ENCODE assay signal across 12 cellular contexts in genomic region chr5:5351288-5352089, GRCh38.
A peak's percentile ranks its signal among the peaks of the same experiment; 100 is the strongest.
DNase-seq lines count a peak whose midpoint lies in the region; ATAC-seq and TF ChIP-seq lines count a peak whose summit lies in the region.
"Had no signal": no experiment of that assay in that cellular context is flagged by ENCODE, and none has a peak within 500 bp of the region (broad histone marks: within the 10 kb centered on the region; RNA-seq: fewer than 3 reads in every experiment).

No MANE protein-coding gene starts in this region.

- H3K9me3 ChIP-seq in fibroblast of lung (ENCODE audit: control insufficient read depth, insufficient read depth, low read depth, low read length): no peaks in the 10 kb centered on the region
- H3K9me3 ChIP-seq in trophoblast cell (ENCODE audit: insufficient read depth, low read depth, low read length): peaks cover 6% of the 10 kb centered on the region
- no peaks in the 10 kb centered on the region for H3K9me3 ChIP-seq in body of pancreas

- TF ChIP-seq POLR2A in body of pancreas (IDR thresholded peaks at IDR 0.05): no peak

- H3K36me3 ChIP-seq in fibroblast of lung (ENCODE audit: control insufficient read depth, insufficient read depth, low read length) (no peaks in the 10 kb centered on the region), trophoblast cell (ENCODE audit: control insufficient read depth in 1 of 2, insufficient read depth in 2 of 2, low read length in 2 of 2) (no peaks in the 10 kb centered on the region), body of pancreas (replicated peaks in 1 of 2; ENCODE audit: insufficient read depth in 1 of 2, low read depth in 2 of 2) (no peaks in the 10 kb centered on the region)

- no peak overlapping the region for H3K4me2 ChIP-seq in fibroblast of lung (ENCODE audit: extremely low read depth, insufficient read depth, low read length)
- H3K4me2 ChIP-seq in trophoblast cell (ENCODE audit: low read length): no peak overlapping the region

- H4K91ac ChIP-seq in trophoblast cell (ENCODE audit: low read depth, low read length): no peak overlapping the region

- H3K4me3 ChIP-seq in HL-60 (replicated peaks; ENCODE audit: insufficient read depth, low read length) (no peak overlapping the region), fibroblast of lung (replicated peaks in 1 of 4; ENCODE audit: control extremely low read depth in 1 of 4, insufficient read depth in 1 of 4, low read depth in 3 of 4, low read length in 4 of 4) (no peak overlapping the region), trophoblast cell (ENCODE audit: low read depth, low read length) (no peak overlapping the region), body of pancreas (no peak overlapping the region)

- H3K79me1 ChIP-seq in trophoblast cell (ENCODE audit: low read length): peaks cover 3% of the 10 kb centered on the region

- no CpG with 5 or more reads among the region's 14 CpGs for WGBS in trophoblast cell (ENCODE audit: extremely low coverage, insufficient coverage, insufficient read length)
- WGBS in body of pancreas, 2 donors: 87 to 88% methylated on average over 14 of the region's 14 CpGs

- H3K27me3 ChIP-seq in HL-60 (ENCODE audit: insufficient read depth, poor library complexity, severe bottlenecking): no peaks in the 10 kb centered on the region
- no peaks in the 10 kb centered on the region for H3K27me3 ChIP-seq in fibroblast of lung (ENCODE audit: control insufficient read depth, insufficient read depth, low read length)
- no peaks in the 10 kb centered on the region for H3K27me3 ChIP-seq in trophoblast cell (ENCODE audit: insufficient read depth, low read length)
- H3K27me3 ChIP-seq in body of pancreas: no peaks in the 10 kb centered on the region

- H3K27ac ChIP-seq in HL-60 (replicated peaks) (peak overlapping the region; percentile 60), fibroblast of lung (ENCODE audit: insufficient read depth, low read length) (no peak overlapping the region), trophoblast cell (ENCODE audit: low read depth, low read length) (no peak overlapping the region), body of pancreas (no peak overlapping the region)

- H3K4me1 ChIP-seq in fibroblast of lung (ENCODE audit: control insufficient read depth, extremely low read depth, insufficient read depth, low read length): no peaks in the 10 kb centered on the region
- peaks cover 10 to 12% of the 10 kb centered on the region in 2 experiments for H3K4me1 ChIP-seq in trophoblast cell (ENCODE audit: control insufficient read depth in 1 of 2, insufficient read depth in 2 of 2, low read length in 2 of 2)
- H3K4me1 ChIP-seq in body of pancreas: no peaks in the 10 kb centered on the region

- ATAC-seq in GM18909 (IDR thresholded peaks at IDR 0.05; ENCODE audit: poor library complexity, unreplicated experiment): no peak
- ATAC-seq in body of pancreas: no peak
- ATAC-seq: activated CD8-positive, alpha-beta T cell treated with anti-CD3 and anti-CD28 coated beads, Interleukin-2, amount 10 ng/mL, durations not matched to agents 7 days and 5 days had no signal

- H3K9ac ChIP-seq in fibroblast of lung (ENCODE audit: insufficient read depth, low read length) (no peak overlapping the region), trophoblast cell (ENCODE audit: low read length) (no peak overlapping the region)

- peak overlapping the region; percentile 7 for H2AK5ac ChIP-seq in trophoblast cell (ENCODE audit: low read length)

- H3K14ac ChIP-seq in trophoblast cell (ENCODE audit: low read length): no peak overlapping the region

- no peaks in the 10 kb centered on the region for H3K79me2 ChIP-seq in fibroblast of lung (ENCODE audit: control insufficient read depth, insufficient read depth, low read length)
- no peaks in the 10 kb centered on the region for H3K79me2 ChIP-seq in trophoblast cell (ENCODE audit: control insufficient read depth, insufficient read depth, low read length, poor library complexity)

- no peak overlapping the region for H2AFZ ChIP-seq in fibroblast of lung (ENCODE audit: low read length)
- H2AFZ ChIP-seq in trophoblast cell (ENCODE audit: insufficient read depth, low read length, poor library complexity): no peak overlapping the region

- intact Hi-C loops in body of pancreas (cut with DNase I): no loop called here

- H4K8ac ChIP-seq in trophoblast cell (ENCODE audit: low read depth, low read length): no peak overlapping the region

- no peak overlapping the region for H3K4ac ChIP-seq in trophoblast cell (ENCODE audit: low read depth, low read length)

- H2BK5ac ChIP-seq in trophoblast cell (ENCODE audit: low read depth, low read length, poor library complexity): no peak overlapping the region

- no peaks in the 10 kb centered on the region for H4K20me1 ChIP-seq in fibroblast of lung (ENCODE audit: control insufficient read depth, extremely low read depth, insufficient read depth, low read length)

- H4K12ac ChIP-seq in trophoblast cell (ENCODE audit: low read depth, low read length): no peak overlapping the region

- H2BK12ac ChIP-seq in trophoblast cell (ENCODE audit: low read length): peak overlapping the region; percentile 2

- H3K18ac ChIP-seq in trophoblast cell (ENCODE audit: low read length): no peak overlapping the region

- TF ChIP-seq CTCF in HL-60 (IDR thresholded peaks at IDR 0.05; ENCODE audit: insufficient read depth, low read length): no peak
- no peak for TF ChIP-seq CTCF in fibroblast of lung (conservative IDR thresholded peaks at IDR 0.05 in 1 of 2, IDR thresholded peaks at IDR 0.05 in 1 of 2; ENCODE audit: low read depth in 1 of 2, low read length in 2 of 2)
- TF ChIP-seq CTCF in body of pancreas (IDR thresholded peaks at IDR 0.05): no peak

- peak; percentile 14 to 74 for DNase-seq in HL-60 (ENCODE audit: low read depth in 1 of 2, low spot score in 1 of 2)
- DNase-seq in OCI-M1 (lab: John Stamatoyannopoulos, UW): peak; percentile 46
- DNase-seq in fibroblast of lung (ENCODE audit: low read depth in 2 of 2): peak; percentile 14 to 84
- DNase-seq in trophoblast cell: peak in 1 of 2 donors; percentile 7
- DNase-seq in NCI-H1105 treated with DMSO at 0.1 percent for 48 hours (lab: John Stamatoyannopoulos, UW): no peak
- no peak for DNase-seq in body of pancreas
- DNase-seq in midbrain (lab: John Stamatoyannopoulos, UW): no peak
- DNase-seq: activated CD8-positive, alpha-beta T cell treated with anti-CD3 and anti-CD28 coated beads, Interleukin-2, amount 10 ng/mL, durations not matched to agents 7 days and 5 days; activated gamma-delta T cell treated with Interleukin-2 at 50 U/mL for 16 hours; small intestine; substantia nigra had no signal

- H3K23ac ChIP-seq in trophoblast cell (ENCODE audit: low read length): no peak overlapping the region

- H2BK120ac ChIP-seq in trophoblast cell (ENCODE audit: insufficient read depth, low read length, poor library complexity): no peak overlapping the region

Comparison
In these comparisons a context has a peak if more than half of its experiments do, and no peak if none do; other contexts are left out.
1. DNase-seq: peak in HL-60 (2 of 2), OCI-M1 (single experiment) and fibroblast of lung (2 of 2); none in NCI-H1105 treated with DMSO at 0.1 percent for 48 hours (single experiment), body of pancreas (0 of 4) and midbrain (single experiment).